10 cellular contexts compared by ENCODE assay signal in genomic region chr9:136665704-136666363, GRCh38. TPM values are rescaled to one million over a fixed set of nuclear protein-coding genes. Genes with fewer than 3 reads are reported as not detected.
A peak's percentile ranks its signal among the peaks of the same experiment; 100 is the strongest.
DNase-seq lines count a peak whose midpoint lies in the region; ATAC-seq and TF ChIP-seq lines count a peak whose summit lies in the region.
"Had no signal": no experiment of that assay in that cellular context is flagged by ENCODE, and none has a peak within 500 bp of the region (broad histone marks: within the 10 kb centered on the region; RNA-seq: fewer than 3 reads in every experiment).

No MANE protein-coding gene starts in this region.

- TF ChIP-seq POLR2A in gastrocnemius medialis (IDR thresholded peaks at IDR 0.05) = no peak

- H3K4me3 Mint-ChIP-seq in effector memory CD8-positive, alpha-beta T cell = peak overlapping the region; percentile 63 to 66

- peak overlapping the region in 1 of 4 donors; percentile 28 for H3K27ac ChIP-seq in gastrocnemius medialis

- H3K36me3 ChIP-seq in gastrocnemius medialis = no peaks in the 10 kb centered on the region

- H3K4me1 Mint-ChIP-seq in effector memory CD8-positive, alpha-beta T cell (ENCODE audit: low read depth in 2 of 2) = peaks cover 0 to 13% of the 10 kb centered on the region in 2 donors

- H3K4me3 ChIP-seq in gastrocnemius medialis = peak overlapping the region; percentile 43 to 62 (median 50)

- in situ Hi-C loops in gastrocnemius medialis (cut with MboI; ENCODE audit: low sequenced_read_pairs in 4 of 4) = no loop called here

- peaks cover 19 to 60% of the 10 kb centered on the region in 2 donors for H3K27me3 Mint-ChIP-seq in effector memory CD8-positive, alpha-beta T cell

- peaks cover 3 to 23% (median 17%) of the 10 kb centered on the region in 3 donors for H3K27me3 ChIP-seq in gastrocnemius medialis

- intact Hi-C loops in gastrocnemius medialis (cut with DNase I; ENCODE audit: low total_unique reads) = no loop called here

- H3K9me3 ChIP-seq in gastrocnemius medialis = no peaks in the 10 kb centered on the region

- peak; percentile 11 for DNase-seq in NCI-H1105 treated with DMSO at 0.1 percent for 48 hours (lab: John Stamatoyannopoulos, UW)
- no peak for DNase-seq in NCI-H1105 (lab: John Stamatoyannopoulos, UW)
- peak; percentile 56 for DNase-seq in NCI-H69 (lab: John Stamatoyannopoulos, UW)
- no peak for DNase-seq in effector memory CD8-positive, alpha-beta T cell
- no peak for DNase-seq in gastrocnemius medialis
- DNase-seq: cortex of kidney had no signal

- peak in 1 of 5 experiments; percentile 11 for TF ChIP-seq CTCF in gastrocnemius medialis (IDR thresholded peaks at IDR 0.05 in 4 of 5, conservative IDR thresholded peaks at IDR 0.05 in 1 of 5)

- H3K4me1 ChIP-seq in gastrocnemius medialis = peaks cover 0 to 10% of the 10 kb centered on the region in 2 donors

- H3K27ac Mint-ChIP-seq in effector memory CD8-positive, alpha-beta T cell = no peak overlapping the region
- H3K27ac Mint-ChIP-seq: CD14-positive monocyte had no signal

- peak; percentile 56 for ATAC-seq in effector memory CD8-positive, alpha-beta T cell (replicated peaks)
- ATAC-seq in gastrocnemius medialis (no peak), HG03159 (IDR thresholded peaks at IDR 0.05; ENCODE audit: unreplicated experiment) (no peak), GM21423 (IDR thresholded peaks at IDR 0.05; ENCODE audit: unreplicated experiment) (no peak), HG02970 (IDR thresholded peaks at IDR 0.05; ENCODE audit: low FRiP score, unreplicated experiment) (no peak)

- H3K36me3 Mint-ChIP-seq in effector memory CD8-positive, alpha-beta T cell (ENCODE audit: insufficient read depth) = no peaks in the 10 kb centered on the region
- H3K36me3 Mint-ChIP-seq: CD14-positive monocyte had no signal

- H3K9me3 Mint-ChIP-seq in effector memory CD8-positive, alpha-beta T cell = no peaks in the 10 kb centered on the region

RNA-seq across cellular contexts. Expression of gene EGFL7, which starts 3.1 kb away (rescaled TPM):
- 10 to 100 TPM; 37.4 to 74.7 (median 49.0) TPM for total RNA-seq in gastrocnemius medialis

RNA-seq across cellular contexts. Expression of gene AGPAT2, which starts 21.4 kb away (rescaled TPM):
- 10 to 100 TPM; 19.0 to 77.4 (median 36.0) TPM for total RNA-seq in gastrocnemius medialis

RNA-seq across cellular contexts. Expression of gene DIPK1B, which starts 46.5 kb away (rescaled TPM):
- total RNA-seq in gastrocnemius medialis = 1 to 10 TPM; 1.8 to 4.6 (median 3.8) TPM

Comparison
In these comparisons a context has a peak if more than half of its experiments do, and no peak if none do; other contexts are left out.
1. DNase-seq: peak in NCI-H1105 treated with DMSO at 0.1 percent for 48 hours (single experiment) and NCI-H69 (single experiment); none in NCI-H1105 (single experiment), effector memory CD8-positive, alpha-beta T cell (0 of 3) and gastrocnemius medialis (0 of 2).